In genomic region chr6:105272783-105273182, GRCh38 we compare ENCODE assay signal across 10 cellular contexts.
DNase-seq lines count a peak whose midpoint lies in the region; ATAC-seq and TF ChIP-seq lines count a peak whose summit lies in the region.
"Had no signal": no experiment of that assay in that cellular context is flagged by ENCODE, and none has a peak within 500 bp of the region (broad histone marks: within the 10 kb centered on the region; RNA-seq: fewer than 3 reads in every experiment).

No MANE protein-coding gene starts in this region.

- no peak for TF ChIP-seq POLR2A in breast epithelium (IDR thresholded peaks at IDR 0.05)

- H3K36me3 ChIP-seq in breast epithelium, result no peaks in the 10 kb centered on the region
- peaks cover 22% of the 10 kb centered on the region for H3K36me3 ChIP-seq in upper lobe of right lung

- H3K4me3 ChIP-seq in breast epithelium, result no peak overlapping the region
- H3K4me3 ChIP-seq in upper lobe of right lung, result no peak overlapping the region

- no peak overlapping the region for H3K27ac ChIP-seq in breast epithelium
- H3K27ac ChIP-seq in upper lobe of right lung, result no peak overlapping the region

- H3K4me1 Mint-ChIP-seq in MCF 10A (ENCODE audit: insufficient read depth, unreplicated experiment), result no peaks in the 10 kb centered on the region

- no peak overlapping the region for H3K27ac Mint-ChIP-seq in MCF 10A (ENCODE audit: low read depth, unreplicated experiment)

- POLR2A ChIA-PET in MCF 10A (lab: Yijun Ruan, JAX), result no interaction called here

- H3K9me3 Mint-ChIP-seq in MCF 10A (ENCODE audit: unreplicated experiment), result no peaks in the 10 kb centered on the region
- H3K9me3 Mint-ChIP-seq: neural crest cell had no signal

- ATAC-seq in upper lobe of right lung (peak; percentile 87), HG03045 (IDR thresholded peaks at IDR 0.05; ENCODE audit: unreplicated experiment) (no peak)

- TF ChIP-seq CTCF in MCF 10A (IDR thresholded peaks at IDR 0.05; ENCODE audit: unreplicated experiment) (no peak), breast epithelium (IDR thresholded peaks at IDR 0.05) (no peak), upper lobe of right lung (IDR thresholded peaks at IDR 0.05) (no peak)

- H3K4me1 ChIP-seq in breast epithelium (no peaks in the 10 kb centered on the region), upper lobe of right lung (no peaks in the 10 kb centered on the region)

- no peaks in the 10 kb centered on the region for H3K27me3 Mint-ChIP-seq in MCF 10A (ENCODE audit: insufficient read depth, unreplicated experiment)

- H3K27me3 ChIP-seq in breast epithelium (no peaks in the 10 kb centered on the region), upper lobe of right lung (no peaks in the 10 kb centered on the region)

- DNase-seq in MCF 10A (ENCODE audit: unreplicated experiment) (peak; percentile 15), breast epithelium (ENCODE audit: low spot score in 2 of 2) (no peak), amniotic epithelial cell (ENCODE audit: low read depth) (peak; percentile 35), iris pigment epithelial cell (ENCODE audit: low read depth) (peak; percentile 34), upper lobe of right lung (peak; percentile 70), NCI-H1105 (lab: John Stamatoyannopoulos, UW) (no peak)
- no peak for DNase-seq in effector CD4-positive, alpha-beta T cell
- DNase-seq: NCI-H1417 had no signal

- peaks cover 17% of the 10 kb centered on the region for H3K36me3 Mint-ChIP-seq in MCF 10A (ENCODE audit: insufficient read depth, unreplicated experiment)

- no peaks in the 10 kb centered on the region for H3K9me3 ChIP-seq in breast epithelium
- no peaks in the 10 kb centered on the region for H3K9me3 ChIP-seq in upper lobe of right lung

- intact Hi-C loops in MCF 10A (cut with micrococcal nuclease) (no loop called here), breast epithelium (cut with DNase I; ENCODE audit: low total_unique reads) (no loop called here), upper lobe of right lung (cut with DNase I) (no loop called here)

- H3K4me3 Mint-ChIP-seq in MCF 10A (ENCODE audit: unreplicated experiment), result no peak overlapping the region
- H3K4me3 Mint-ChIP-seq: neural crest cell had no signal

- CTCF ChIA-PET in MCF 10A (lab: Yijun Ruan, JAX), result interaction anchor here (0.9 to 4.5 kb wide), 2 partner anchors 8 to 184 kb away, joined by 5 to 20 read pairs; no protein-coding TSS in a partner anchor

- BruUV-seq in MCF 10A (replicated peaks; lab: Mats Ljungman, UMichigan), result no TSS peak

Comparison
In these comparisons a context has a peak if more than half of its experiments do, and no peak if none do; other contexts are left out.
1. DNase-seq: peak in MCF 10A (single experiment), amniotic epithelial cell (single experiment), iris pigment epithelial cell (single experiment) and upper lobe of right lung (single experiment); none in breast epithelium (0 of 2), NCI-H1105 (single experiment) and effector CD4-positive, alpha-beta T cell (single experiment).